Comparison of ENCODE assay signal across 1 cellular context in genomic region chr3:105571005-105571404, GRCh38.
TF ChIP-seq lines count a peak whose summit lies in the region.

No MANE protein-coding gene starts in this region.

TF ChIP-seq in GM12878, 131 proteins besides CTCF, POLR2A, EP300 and RAD21 (continued from another document):
- TF ChIP-seq, protein P1, sequence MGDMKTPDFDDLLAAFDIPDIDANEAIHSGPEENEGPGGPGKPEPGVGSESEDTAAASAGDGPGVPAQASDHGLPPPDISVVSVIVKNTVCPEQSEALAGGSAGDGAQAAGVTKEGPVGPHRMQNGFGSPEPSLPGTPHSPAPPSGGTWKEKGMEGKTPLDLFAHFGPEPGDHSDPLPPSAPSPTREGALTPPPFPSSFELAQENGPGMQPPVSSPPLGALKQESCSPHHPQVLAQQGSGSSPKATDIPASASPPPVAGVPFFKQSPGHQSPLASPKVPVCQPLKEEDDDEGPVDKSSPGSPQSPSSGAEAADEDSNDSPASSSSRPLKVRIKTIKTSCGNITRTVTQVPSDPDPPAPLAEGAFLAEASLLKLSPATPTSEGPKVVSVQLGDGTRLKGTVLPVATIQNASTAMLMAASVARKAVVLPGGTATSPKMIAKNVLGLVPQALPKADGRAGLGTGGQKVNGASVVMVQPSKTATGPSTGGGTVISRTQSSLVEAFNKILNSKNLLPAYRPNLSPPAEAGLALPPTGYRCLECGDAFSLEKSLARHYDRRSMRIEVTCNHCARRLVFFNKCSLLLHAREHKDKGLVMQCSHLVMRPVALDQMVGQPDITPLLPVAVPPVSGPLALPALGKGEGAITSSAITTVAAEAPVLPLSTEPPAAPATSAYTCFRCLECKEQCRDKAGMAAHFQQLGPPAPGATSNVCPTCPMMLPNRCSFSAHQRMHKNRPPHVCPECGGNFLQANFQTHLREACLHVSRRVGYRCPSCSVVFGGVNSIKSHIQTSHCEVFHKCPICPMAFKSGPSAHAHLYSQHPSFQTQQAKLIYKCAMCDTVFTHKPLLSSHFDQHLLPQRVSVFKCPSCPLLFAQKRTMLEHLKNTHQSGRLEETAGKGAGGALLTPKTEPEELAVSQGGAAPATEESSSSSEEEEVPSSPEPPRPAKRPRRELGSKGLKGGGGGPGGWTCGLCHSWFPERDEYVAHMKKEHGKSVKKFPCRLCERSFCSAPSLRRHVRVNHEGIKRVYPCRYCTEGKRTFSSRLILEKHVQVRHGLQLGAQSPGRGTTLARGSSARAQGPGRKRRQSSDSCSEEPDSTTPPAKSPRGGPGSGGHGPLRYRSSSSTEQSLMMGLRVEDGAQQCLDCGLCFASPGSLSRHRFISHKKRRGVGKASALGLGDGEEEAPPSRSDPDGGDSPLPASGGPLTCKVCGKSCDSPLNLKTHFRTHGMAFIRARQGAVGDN (IDR thresholded peaks at IDR 0.05) = no peak
- TF ChIP-seq TCF12 (IDR thresholded peaks at IDR 0.05; ENCODE audit: low read depth, low read length) (no peak), NFIC (IDR thresholded peaks at IDR 0.05; ENCODE audit: low read depth, low read length) (no peak), HCFC1 (IDR thresholded peaks at IDR 0.05; ENCODE audit: low read length) (no peak), STAT1 (conservative IDR thresholded peaks at IDR 0.05) (no peak)
- TF ChIP-seq, protein P2, sequence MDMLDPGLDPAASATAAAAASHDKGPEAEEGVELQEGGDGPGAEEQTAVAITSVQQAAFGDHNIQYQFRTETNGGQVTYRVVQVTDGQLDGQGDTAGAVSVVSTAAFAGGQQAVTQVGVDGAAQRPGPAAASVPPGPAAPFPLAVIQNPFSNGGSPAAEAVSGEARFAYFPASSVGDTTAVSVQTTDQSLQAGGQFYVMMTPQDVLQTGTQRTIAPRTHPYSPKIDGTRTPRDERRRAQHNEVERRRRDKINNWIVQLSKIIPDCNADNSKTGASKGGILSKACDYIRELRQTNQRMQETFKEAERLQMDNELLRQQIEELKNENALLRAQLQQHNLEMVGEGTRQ (IDR thresholded peaks at IDR 0.05; ENCODE audit: borderline replicate concordance, low read depth, low read length) = no peak
